9 cellular contexts compared by ENCODE assay signal in genomic region chr11:126561327-126561893, GRCh38.
DNase-seq lines count a peak whose midpoint lies in the region; ATAC-seq and TF ChIP-seq lines count a peak whose summit lies in the region.
"Had no signal": no experiment of that assay in that cellular context is flagged by ENCODE, and none has a peak within 500 bp of the region (broad histone marks: within the 10 kb centered on the region; RNA-seq: fewer than 3 reads in every experiment).

No MANE protein-coding gene starts in this region.

- no peak overlapping the region for H3K27ac ChIP-seq in gastrocnemius medialis

- intact Hi-C loops in gastrocnemius medialis (cut with DNase I; ENCODE audit: low total_unique reads): no loop called here

- no peak overlapping the region for H3K4me3 ChIP-seq in gastrocnemius medialis

- H3K9me3 ChIP-seq in gastrocnemius medialis: no peaks in the 10 kb centered on the region

- DNase-seq in activated T-cell treated with anti-CD3 and anti-CD28 coated beads, Interleukin-2, amount 50 U/mL, for 48 hours: peak; percentile 26 to 35
- DNase-seq in activated T-cell treated with anti-CD3 and anti-CD28 coated beads, Interleukin-2, amount 50 U/mL, for 1 hour: no peak
- DNase-seq in RPMI7951 (ENCODE audit: low read depth) (peak; percentile 67), fibroblast of gingiva (ENCODE audit: low read depth) (peak; percentile 27), T-helper 9 cell (no peak), gastrocnemius medialis (no peak)
- DNase-seq in stimulated activated CD4-positive, alpha-beta T cell treated with anti-CD3 and anti-CD28 coated beads, Interleukin-12 subunit alpha, Interleukin-12 subunit beta, amount 100 ng/mL, for 48 hours (ENCODE audit: low read depth in 2 of 3, low spot score in 1 of 3): peak in 2 of 3 donors; percentile 3 to 7

- ATAC-seq in GM21360 (IDR thresholded peaks at IDR 0.05; ENCODE audit: unreplicated experiment) (no peak), gastrocnemius medialis (no peak)
- ATAC-seq: T-cell had no signal

- H3K27me3 ChIP-seq in gastrocnemius medialis: peaks cover 0 to 12% (median 0%) of the 10 kb centered on the region in 3 donors

- in situ Hi-C loops in gastrocnemius medialis (cut with MboI; ENCODE audit: low sequenced_read_pairs in 4 of 4): no loop called here

- TF ChIP-seq POLR2A in gastrocnemius medialis (IDR thresholded peaks at IDR 0.05): no peak

- no peak for TF ChIP-seq CTCF in gastrocnemius medialis (IDR thresholded peaks at IDR 0.05 in 4 of 5, conservative IDR thresholded peaks at IDR 0.05 in 1 of 5)

- no peaks in the 10 kb centered on the region for H3K4me1 ChIP-seq in gastrocnemius medialis

- no peaks in the 10 kb centered on the region for H3K36me3 ChIP-seq in gastrocnemius medialis

Comparison
In these comparisons a context has a peak if more than half of its experiments do, and no peak if none do; other contexts are left out.
1. DNase-seq: peak in activated T-cell treated with anti-CD3 and anti-CD28 coated beads, Interleukin-2, amount 50 U/mL, for 48 hours (2 of 2), RPMI7951 (single experiment), fibroblast of gingiva (single experiment) and stimulated activated CD4-positive, alpha-beta T cell treated with anti-CD3 and anti-CD28 coated beads, Interleukin-12 subunit alpha, Interleukin-12 subunit beta, amount 100 ng/mL, for 48 hours (2 of 3); none in activated T-cell treated with anti-CD3 and anti-CD28 coated beads, Interleukin-2, amount 50 U/mL, for 1 hour (single experiment), T-helper 9 cell (single experiment) and gastrocnemius medialis (0 of 2).